In the genomic region with DNA sequence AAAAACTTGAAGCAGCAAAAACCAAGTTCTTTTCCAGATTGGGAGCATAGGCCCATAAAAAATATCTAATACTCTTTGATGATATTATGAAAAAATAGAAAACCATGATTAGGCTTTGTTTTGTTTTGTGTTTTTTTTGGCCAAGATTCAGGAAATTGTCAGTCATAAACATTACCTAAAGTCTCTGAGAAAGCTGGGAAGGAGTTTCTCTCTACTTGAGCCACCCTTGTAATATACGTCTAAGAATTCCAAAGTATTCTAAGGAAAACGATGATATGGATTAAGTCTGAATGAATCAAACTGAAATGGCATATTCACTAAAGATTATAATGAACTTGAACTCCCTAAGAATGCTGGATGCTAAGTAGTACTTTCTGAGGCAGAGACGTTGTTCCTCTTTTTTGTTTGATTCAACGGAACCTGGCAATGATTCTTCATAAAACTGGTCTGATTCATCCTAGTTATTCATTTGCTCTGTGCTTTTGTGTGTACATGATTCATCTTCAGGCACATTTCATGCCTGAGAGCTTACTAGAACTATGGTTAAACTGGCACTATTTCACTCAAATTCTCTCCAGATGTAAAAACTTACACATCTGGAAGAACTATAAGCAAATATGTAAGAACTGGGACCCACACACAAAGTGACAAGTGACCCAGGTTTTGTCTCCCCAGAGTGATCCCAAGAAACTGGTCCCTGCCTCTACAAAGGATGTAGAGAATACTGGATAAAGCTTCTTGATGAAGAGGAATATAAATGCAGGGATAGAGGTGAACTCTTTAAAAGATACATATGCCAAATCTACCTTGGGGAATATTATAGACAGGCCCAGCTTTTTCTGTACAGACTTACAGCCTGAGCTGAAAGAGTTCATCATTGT, we compare ENCODE assay signal across 9 cellular contexts.
A peak's percentile ranks its signal among the peaks of the same experiment; 100 is the strongest.
DNase-seq lines count a peak whose midpoint lies in the region; ATAC-seq, FAIRE-seq and TF ChIP-seq lines count a peak whose summit lies in the region.
"Had no signal": no experiment of that assay in that cellular context is flagged by ENCODE, and none has a peak within 500 bp of the region (broad histone marks: within the 10 kb centered on the region; RNA-seq: fewer than 3 reads in every experiment).

No MANE protein-coding gene starts in this region.

- H3K27ac Mint-ChIP-seq in T-cell (peak overlapping the region; percentile 70 to 77), immature natural killer cell (peak overlapping the region; percentile 35 to 77 (median 54))

- no peaks in the 10 kb centered on the region for H3K9me3 Mint-ChIP-seq in T-cell
- H3K9me3 Mint-ChIP-seq in immature natural killer cell = no peaks in the 10 kb centered on the region

- POLR2A ChIA-PET in T-cell (lab: Charles Lee) = interaction anchor here in 1 of 2 donors (0.6 kb wide), 2 partner anchors 317 to 375 kb away, joined by 3 read pairs; no protein-coding TSS in a partner anchor

- no peak for TF ChIP-seq CTCF in D721Med (IDR thresholded peaks at IDR 0.05; ENCODE audit: insufficient read depth, missing control alignments)

- H3K4me1 Mint-ChIP-seq in T-cell = peaks cover 50 to 54% (median 51%) of the 10 kb centered on the region in 3 donors
- peaks cover 11 to 37% of the 10 kb centered on the region in 2 donors for H3K4me1 Mint-ChIP-seq in immature natural killer cell

- CTCF ChIA-PET in T-cell (lab: Charles Lee) = interaction anchor here in 1 of 2 donors (0.5 kb wide), 1 partner anchor 33 kb away, joined by 3 read pairs; no protein-coding TSS in a partner anchor

- FAIRE-seq in D721Med (lab: Jason Lieb, UNC) = no peak

- H3K4me3 Mint-ChIP-seq in T-cell (no peak overlapping the region), immature natural killer cell (no peak overlapping the region)

- H3K36me3 Mint-ChIP-seq in T-cell = peaks cover 80% of the 10 kb centered on the region
- H3K36me3 Mint-ChIP-seq in immature natural killer cell = peaks cover 37 to 53% (median 38%) of the 10 kb centered on the region in 3 donors

- ATAC-seq in T-cell (replicated peaks in 1 of 4) = no peak
- ATAC-seq in HG03039 (IDR thresholded peaks at IDR 0.05; ENCODE audit: unreplicated experiment) = no peak
- ATAC-seq: Panc1 had no signal

- H3K27me3 Mint-ChIP-seq in T-cell (no peaks in the 10 kb centered on the region), immature natural killer cell (ENCODE audit: low read depth in 3 of 3) (peaks cover 0 to 1% (median 0%) of the 10 kb centered on the region in 3 donors)

- DNase-seq in AG08396 (ENCODE audit: low spot score) = peak; percentile 50
- DNase-seq in H4 (ENCODE audit: low spot score) = peak; percentile 11
- no peak for DNase-seq in T-cell
- DNase-seq in immature natural killer cell = no peak
- no peak for DNase-seq in NCI-H1048 (lab: John Stamatoyannopoulos, UW)
- DNase-seq in D721Med (ENCODE audit: insufficient read length, low spot score) = no peak
- DNase-seq in DMS153 treated with DMSO at 0.1 percent for 48 hours (lab: John Stamatoyannopoulos, UW; ENCODE audit: unreplicated experiment) = no peak

Comparison
In these comparisons a context has a peak if more than half of its experiments do, and no peak if none do; other contexts are left out.
1. DNase-seq: peak in AG08396 (single experiment) and H4 (single experiment); none in T-cell (0 of 34), immature natural killer cell (0 of 3), NCI-H1048 (single experiment), D721Med (single experiment) and DMS153 treated with DMSO at 0.1 percent for 48 hours (single experiment).